ENCODE assay signal across 1 cellular context in the genomic region with DNA sequence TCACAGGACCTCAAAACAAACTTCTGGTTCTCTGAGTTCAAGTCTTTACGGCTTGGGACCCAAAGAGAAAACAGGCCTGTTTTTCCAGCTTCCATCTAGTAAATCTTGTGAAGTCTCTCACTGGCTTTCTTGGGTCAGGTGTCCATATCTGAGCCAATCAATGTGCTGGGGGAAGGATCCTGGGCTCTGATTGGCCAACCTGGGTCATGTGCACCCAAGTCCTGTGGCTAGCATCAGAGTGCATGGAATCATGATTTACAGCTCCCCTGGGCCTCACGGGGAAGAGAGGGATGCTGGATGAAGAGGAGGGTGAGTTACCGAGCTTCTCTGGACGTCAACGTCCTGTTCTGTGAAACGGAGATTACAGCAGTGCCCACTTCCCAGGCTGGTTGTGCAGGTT.
TF ChIP-seq lines count a peak whose summit lies in the region.

No MANE protein-coding gene starts in this region.

TF ChIP-seq in SK-N-SH treated with all-trans-retinoic acid at 6 μM for 48 hours, 23 proteins besides CTCF, POLR2A, EP300 and RAD21 (continued from another document):
- TF ChIP-seq, protein P1, sequence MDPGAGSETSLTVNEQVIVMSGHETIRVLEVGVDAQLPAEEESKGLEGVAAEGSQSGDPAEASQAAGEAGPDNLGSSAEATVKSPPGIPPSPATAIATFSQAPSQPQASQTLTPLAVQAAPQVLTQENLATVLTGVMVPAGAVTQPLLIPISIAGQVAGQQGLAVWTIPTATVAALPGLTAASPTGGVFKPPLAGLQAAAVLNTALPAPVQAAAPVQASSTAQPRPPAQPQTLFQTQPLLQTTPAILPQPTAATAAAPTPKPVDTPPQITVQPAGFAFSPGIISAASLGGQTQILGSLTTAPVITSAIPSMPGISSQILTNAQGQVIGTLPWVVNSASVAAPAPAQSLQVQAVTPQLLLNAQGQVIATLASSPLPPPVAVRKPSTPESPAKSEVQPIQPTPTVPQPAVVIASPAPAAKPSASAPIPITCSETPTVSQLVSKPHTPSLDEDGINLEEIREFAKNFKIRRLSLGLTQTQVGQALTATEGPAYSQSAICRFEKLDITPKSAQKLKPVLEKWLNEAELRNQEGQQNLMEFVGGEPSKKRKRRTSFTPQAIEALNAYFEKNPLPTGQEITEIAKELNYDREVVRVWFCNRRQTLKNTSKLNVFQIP (CRISPR knock-in tag; IDR thresholded peaks at IDR 0.05; ENCODE audit: borderline replicate concordance, low read depth): no peak
- no peak for TF ChIP-seq ZFP3 (CRISPR knock-in tag; IDR thresholded peaks at IDR 0.05)
- TF ChIP-seq ZNF70 (CRISPR knock-in tag; IDR thresholded peaks at IDR 0.05): no peak
- TF ChIP-seq ZNF8 (CRISPR knock-in tag; IDR thresholded peaks at IDR 0.05): no peak
- no peak for TF ChIP-seq OSR1 (CRISPR knock-in tag; IDR thresholded peaks at IDR 0.05)
- TF ChIP-seq CSDC2 (CRISPR knock-in tag; IDR thresholded peaks at IDR 0.05): no peak
